Comparison of ENCODE assay signal across 2 cellular contexts in genomic region chr5:62585306-62585705, GRCh38.
TF ChIP-seq lines count a peak whose summit lies in the region.

No MANE protein-coding gene starts in this region.

TF ChIP-seq in SK-N-SH, 30 proteins besides CTCF, POLR2A, EP300 and RAD21 (continued from another document):
- TF ChIP-seq REST (IDR thresholded peaks at IDR 0.05; ENCODE audit: low read depth, low read length) (no peak), RFX5 (IDR thresholded peaks at IDR 0.05; ENCODE audit: low read length) (no peak), TEAD4 (IDR thresholded peaks at IDR 0.05; ENCODE audit: borderline replicate concordance, insufficient read depth) (no peak), NFIC (IDR thresholded peaks at IDR 0.05; ENCODE audit: borderline replicate concordance) (no peak), TCF12 (IDR thresholded peaks at IDR 0.05) (no peak), MEF2A (IDR thresholded peaks at IDR 0.05; ENCODE audit: borderline replicate concordance, low read depth) (no peak), SMC3 (IDR thresholded peaks at IDR 0.05; ENCODE audit: low read depth, low read length) (no peak), ELF1 (IDR thresholded peaks at IDR 0.05) (no peak), RCOR1 (IDR thresholded peaks at IDR 0.05; ENCODE audit: low read length) (no peak), GATA2 (CRISPR knock-in tag; IDR thresholded peaks at IDR 0.05) (no peak), FOXM1 (IDR thresholded peaks at IDR 0.05; ENCODE audit: low read depth) (no peak)
- TF ChIP-seq, protein P1, sequence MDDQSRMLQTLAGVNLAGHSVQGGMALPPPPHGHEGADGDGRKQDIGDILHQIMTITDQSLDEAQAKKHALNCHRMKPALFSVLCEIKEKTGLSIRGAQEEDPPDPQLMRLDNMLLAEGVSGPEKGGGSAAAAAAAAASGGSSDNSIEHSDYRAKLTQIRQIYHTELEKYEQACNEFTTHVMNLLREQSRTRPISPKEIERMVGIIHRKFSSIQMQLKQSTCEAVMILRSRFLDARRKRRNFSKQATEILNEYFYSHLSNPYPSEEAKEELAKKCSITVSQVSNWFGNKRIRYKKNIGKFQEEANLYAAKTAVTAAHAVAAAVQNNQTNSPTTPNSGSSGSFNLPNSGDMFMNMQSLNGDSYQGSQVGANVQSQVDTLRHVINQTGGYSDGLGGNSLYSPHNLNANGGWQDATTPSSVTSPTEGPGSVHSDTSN (IDR thresholded peaks at IDR 0.05), result no peak
- TF ChIP-seq, protein P2, sequence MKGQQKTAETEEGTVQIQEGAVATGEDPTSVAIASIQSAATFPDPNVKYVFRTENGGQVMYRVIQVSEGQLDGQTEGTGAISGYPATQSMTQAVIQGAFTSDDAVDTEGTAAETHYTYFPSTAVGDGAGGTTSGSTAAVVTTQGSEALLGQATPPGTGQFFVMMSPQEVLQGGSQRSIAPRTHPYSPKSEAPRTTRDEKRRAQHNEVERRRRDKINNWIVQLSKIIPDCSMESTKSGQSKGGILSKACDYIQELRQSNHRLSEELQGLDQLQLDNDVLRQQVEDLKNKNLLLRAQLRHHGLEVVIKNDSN (IDR thresholded peaks at IDR 0.05; ENCODE audit: borderline replicate concordance, low read depth), result no peak

TF ChIP-seq in K562, 482 proteins besides CTCF, POLR2A, EP300 and RAD21 (continued from another document):
- TF ChIP-seq RBM14 (IDR thresholded peaks at IDR 0.05; ENCODE audit: borderline replicate concordance, insufficient read depth, low read depth, low read length), result no peak
- no peak for TF ChIP-seq BDP1 (IDR thresholded peaks at IDR 0.05; ENCODE audit: insufficient read depth, insufficient read length)
- no peak for TF ChIP-seq TFAP4 (CRISPR knock-in tag; IDR thresholded peaks at IDR 0.05; ENCODE audit: borderline replicate concordance)
- no peak for TF ChIP-seq ZNF778 (CRISPR knock-in tag; IDR thresholded peaks at IDR 0.05)
- TF ChIP-seq STAG1 (CRISPR knock-in tag; IDR thresholded peaks at IDR 0.05; ENCODE audit: borderline replicate concordance), result no peak
- TF ChIP-seq ZNF79 (CRISPR knock-in tag; IDR thresholded peaks at IDR 0.05; ENCODE audit: low read depth), result no peak
- no peak for TF ChIP-seq ZKSCAN1 (IDR thresholded peaks at IDR 0.05; ENCODE audit: low read depth, low read length)
- no peak for TF ChIP-seq MBD2 (IDR thresholded peaks at IDR 0.05; ENCODE audit: borderline replicate concordance, low read depth)
- TF ChIP-seq FOXK1 (CRISPR knock-in tag; IDR thresholded peaks at IDR 0.05; ENCODE audit: borderline replicate concordance), result no peak
- TF ChIP-seq TEAD4 (IDR thresholded peaks at IDR 0.05; ENCODE audit: low read length), result no peak
- TF ChIP-seq TEAD4 (CRISPR knock-in tag; IDR thresholded peaks at IDR 0.05; ENCODE audit: borderline replicate concordance), result no peak
- no peak for TF ChIP-seq ZNF347 (CRISPR knock-in tag; IDR thresholded peaks at IDR 0.05; ENCODE audit: low read depth)
- TF ChIP-seq CHD1 (IDR thresholded peaks at IDR 0.05; ENCODE audit: low read length), result no peak
- TF ChIP-seq, protein P3, sequence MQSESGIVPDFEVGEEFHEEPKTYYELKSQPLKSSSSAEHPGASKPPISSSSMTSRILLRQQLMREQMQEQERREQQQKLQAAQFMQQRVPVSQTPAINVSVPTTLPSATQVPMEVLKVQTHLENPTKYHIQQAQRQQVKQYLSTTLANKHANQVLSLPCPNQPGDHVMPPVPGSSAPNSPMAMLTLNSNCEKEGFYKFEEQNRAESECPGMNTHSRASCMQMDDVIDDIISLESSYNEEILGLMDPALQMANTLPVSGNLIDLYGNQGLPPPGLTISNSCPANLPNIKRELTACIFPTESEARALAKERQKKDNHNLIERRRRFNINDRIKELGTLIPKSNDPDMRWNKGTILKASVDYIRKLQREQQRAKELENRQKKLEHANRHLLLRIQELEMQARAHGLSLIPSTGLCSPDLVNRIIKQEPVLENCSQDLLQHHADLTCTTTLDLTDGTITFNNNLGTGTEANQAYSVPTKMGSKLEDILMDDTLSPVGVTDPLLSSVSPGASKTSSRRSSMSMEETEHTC (IDR thresholded peaks at IDR 0.05), result no peak
- TF ChIP-seq, protein P4, sequence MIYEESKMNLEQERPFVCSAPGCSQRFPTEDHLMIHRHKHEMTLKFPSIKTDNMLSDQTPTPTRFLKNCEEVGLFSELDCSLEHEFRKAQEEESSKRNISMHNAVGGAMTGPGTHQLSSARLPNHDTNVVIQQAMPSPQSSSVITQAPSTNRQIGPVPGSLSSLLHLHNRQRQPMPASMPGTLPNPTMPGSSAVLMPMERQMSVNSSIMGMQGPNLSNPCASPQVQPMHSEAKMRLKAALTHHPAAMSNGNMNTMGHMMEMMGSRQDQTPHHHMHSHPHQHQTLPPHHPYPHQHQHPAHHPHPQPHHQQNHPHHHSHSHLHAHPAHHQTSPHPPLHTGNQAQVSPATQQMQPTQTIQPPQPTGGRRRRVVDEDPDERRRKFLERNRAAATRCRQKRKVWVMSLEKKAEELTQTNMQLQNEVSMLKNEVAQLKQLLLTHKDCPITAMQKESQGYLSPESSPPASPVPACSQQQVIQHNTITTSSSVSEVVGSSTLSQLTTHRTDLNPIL (CRISPR knock-in tag; IDR thresholded peaks at IDR 0.05), result no peak
- no peak for TF ChIP-seq OTX1 (CRISPR knock-in tag; IDR thresholded peaks at IDR 0.05)
- no peak for TF ChIP-seq ZNF3 (CRISPR knock-in tag; IDR thresholded peaks at IDR 0.05)
- TF ChIP-seq SREBF2 (CRISPR knock-in tag; IDR thresholded peaks at IDR 0.05), result no peak
TF ChIP-seq in K562: peak in this region for 0.
